Comparison of ENCODE assay signal across 28 cellular contexts in the genomic region with DNA sequence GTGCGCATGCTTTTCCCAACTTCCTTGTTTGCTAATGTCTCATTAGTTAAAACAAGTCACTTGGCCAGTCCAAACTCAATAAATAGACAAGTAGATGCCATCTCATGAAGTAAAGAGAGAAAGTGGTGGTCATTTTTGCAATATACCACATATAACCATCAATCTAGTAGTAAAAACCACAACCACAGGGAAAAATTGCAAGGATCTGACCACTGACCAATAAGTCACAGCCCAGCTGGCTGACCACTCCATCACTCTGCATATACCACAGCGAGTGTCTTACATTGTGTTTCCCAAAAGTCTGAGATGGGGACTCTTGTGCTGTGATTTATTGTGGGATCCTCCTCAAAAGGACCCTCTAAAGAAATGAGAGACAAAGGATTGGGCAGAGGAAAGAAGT.
"Had no signal": no experiment of that assay in that cellular context is flagged by ENCODE, and none has a peak within 500 bp of the region (broad histone marks: within the 10 kb centered on the region; RNA-seq: fewer than 3 reads in every experiment).

No MANE protein-coding gene starts in this region.

- H3K4me2 ChIP-seq: neural progenitor cell, smooth muscle cell had no signal

- H3K27ac Mint-ChIP-seq: memory B cell; naive thymus-derived CD4-positive, alpha-beta T cell; nephron; neural progenitor cell; progenitor cell of endocrine pancreas; stimulated activated naive CD8-positive, alpha-beta T cell treated with anti-CD3 and anti-CD28 coated beads, Interleukin-15, amount 100 ng/mL, for 72 hours had no signal

- H3K36me3 ChIP-seq: esophagus muscularis mucosa, neural progenitor cell, right lobe of liver, suprapubic skin, transverse colon, upper lobe of right lung, uterus had no signal

- FAIRE-seq: endothelial cell of umbilical vein, keratinocyte had no signal

- H3K27me3 Mint-ChIP-seq: stimulated activated naive CD8-positive, alpha-beta T cell treated with anti-CD3 and anti-CD28 coated beads, Interleukin-15, amount 100 ng/mL, for 72 hours had no signal

- H3K4me1 ChIP-seq: esophagus muscularis mucosa, neural progenitor cell, parathyroid adenoma, right lobe of liver, suprapubic skin, transverse colon, upper lobe of right lung, uterus had no signal

- H3K9ac ChIP-seq: neural progenitor cell, parathyroid adenoma had no signal

- H3K4me1 Mint-ChIP-seq: memory B cell; nephron; stimulated activated naive CD8-positive, alpha-beta T cell treated with anti-CD3 and anti-CD28 coated beads, Interleukin-15, amount 100 ng/mL, for 72 hours had no signal

- H3K36me3 Mint-ChIP-seq: naive thymus-derived CD4-positive, alpha-beta T cell; neural progenitor cell had no signal

- H3K4me3 ChIP-seq: coronary artery, esophagus muscularis mucosa, lung, neural progenitor cell, right lobe of liver, smooth muscle cell, suprapubic skin, transverse colon, upper lobe of right lung, uterus had no signal

- H3K27me3 ChIP-seq: esophagus muscularis mucosa, neural progenitor cell, right lobe of liver, suprapubic skin, transverse colon, upper lobe of right lung, uterus had no signal

- H3K9me3 ChIP-seq: esophagus muscularis mucosa, right lobe of liver, suprapubic skin, transverse colon, upper lobe of right lung, uterus had no signal

- DNase-seq: dermis blood vessel endothelial cell; effector memory CD4-positive, alpha-beta T cell; foreskin melanocyte; head of caudate nucleus; naive thymus-derived CD4-positive, alpha-beta T cell; right lobe of liver; stimulated activated CD4-positive, alpha-beta T cell treated with anti-CD3 and anti-CD28 coated beads, Interleukin-12 subunit alpha, Interleukin-12 subunit beta, amount 100 ng/mL, for 4 hours; stimulated activated CD4-positive, alpha-beta T cell treated with anti-CD3 and anti-CD28 coated beads, Interleukin-1b, Interleukin-23, amount 100 ng/mL, for 48 hours; stimulated activated CD4-positive, alpha-beta T cell treated with anti-CD3 and anti-CD28 coated beads, Interleukin-4, amount 100 ng/mL, for 1 hour; stimulated activated CD8-positive, alpha-beta memory T cell treated with anti-CD3 and anti-CD28 coated beads, Interleukin-4, amount 100 ng/mL, for 48 hours; stimulated activated naive CD4-positive, alpha-beta T cell; stimulated activated naive CD8-positive, alpha-beta T cell treated with anti-CD3 and anti-CD28 coated beads, Interleukin-15, amount 100 ng/mL, for 72 hours; transverse colon; upper lobe of right lung; uterus had no signal

- H2AFZ ChIP-seq: neural progenitor cell, parathyroid adenoma had no signal

- H3K4me3 Mint-ChIP-seq: memory B cell; naive thymus-derived CD4-positive, alpha-beta T cell; nephron; neural progenitor cell; stimulated activated naive CD8-positive, alpha-beta T cell treated with anti-CD3 and anti-CD28 coated beads, Interleukin-15, amount 100 ng/mL, for 72 hours had no signal

- H3K27ac ChIP-seq: coronary artery, esophagus muscularis mucosa, neural progenitor cell, parathyroid adenoma, right lobe of liver, suprapubic skin, transverse colon, upper lobe of right lung, uterus had no signal

- ATAC-seq: left lobe of liver; naive thymus-derived CD4-positive, alpha-beta T cell; right lobe of liver; stimulated activated naive CD8-positive, alpha-beta T cell treated with anti-CD3 and anti-CD28 coated beads, Interleukin-15, amount 100 ng/mL, for 72 hours; upper lobe of right lung had no signal

- H3K79me2 ChIP-seq: parathyroid adenoma had no signal
